Comparison of ENCODE assay signal across 1 cellular context in genomic region chr19:17336872-17337674, GRCh38.
TF ChIP-seq lines count a peak whose summit lies in the region.

TSS of gene GTPBP3 (plus strand) at chr19:17337553. CDS start at chr19:17337612, 59 bp downstream.

TF ChIP-seq in GM12878, 131 proteins besides CTCF, POLR2A, EP300 and RAD21 (continued from another document and continues in another):
- no peak for TF ChIP-seq BMI1 (IDR thresholded peaks at IDR 0.05; ENCODE audit: borderline replicate concordance)
- TF ChIP-seq MXI1 (IDR thresholded peaks at IDR 0.05; ENCODE audit: low read depth, low read length), result peak; percentile 41
- TF ChIP-seq YBX1 (IDR thresholded peaks at IDR 0.05), result no peak
- peak; percentile 95 for TF ChIP-seq EED (IDR thresholded peaks at IDR 0.05; ENCODE audit: low read depth)
- peak; percentile 62; the same call in 1 of the 2 replicates for TF ChIP-seq PML (IDR thresholded peaks at IDR 0.05; ENCODE audit: low read length)
- no peak for TF ChIP-seq NRF1 (conservative IDR thresholded peaks at IDR 0.05; ENCODE audit: low read depth, low read length)
- TF ChIP-seq USF1 (IDR thresholded peaks at IDR 0.05; ENCODE audit: borderline replicate concordance, extremely low read length, insufficient read depth, low read depth, low read length), result no peak
- no peak for TF ChIP-seq ZBTB33 (IDR thresholded peaks at IDR 0.05)
- TF ChIP-seq MYC (IDR thresholded peaks at IDR 0.05; ENCODE audit: insufficient read depth, insufficient read length, insufficient replicate concordance, low read length, severe bottlenecking), result peak; percentile 82
- TF ChIP-seq ZNF622 (IDR thresholded peaks at IDR 0.05), result no peak
- 0 out of 2 replicates have a peak, but pooled peaks have one; percentile 55 for TF ChIP-seq HDGF (IDR thresholded peaks at IDR 0.05)
- TF ChIP-seq SMARCA5 (IDR thresholded peaks at IDR 0.05), result peak; percentile 78; the same call in 1 of the 2 replicates
- TF ChIP-seq CBFB (IDR thresholded peaks at IDR 0.05; ENCODE audit: low read depth), result peak; percentile 66; the same call in 1 of the 2 replicates
- TF ChIP-seq SIN3A (IDR thresholded peaks at IDR 0.05; ENCODE audit: low read depth, low read length), result peak; percentile 71; the same call in 1 of the 2 replicates
- TF ChIP-seq EGR1 (IDR thresholded peaks at IDR 0.05; ENCODE audit: borderline replicate concordance in 1 of 2, low read depth in 2 of 2, low read length in 2 of 2), result no peak
- TF ChIP-seq ESRRA (IDR thresholded peaks at IDR 0.05; ENCODE audit: low read length), result no peak; the same call in 1 of the 2 replicates
- peak; percentile 85 for TF ChIP-seq E2F8 (IDR thresholded peaks at IDR 0.05; ENCODE audit: low read depth, partially characterized antibody)
- TF ChIP-seq RCOR1 (conservative IDR thresholded peaks at IDR 0.05; ENCODE audit: low read depth, low read length), result no peak
- TF ChIP-seq CEBPB (IDR thresholded peaks at IDR 0.05; ENCODE audit: borderline replicate concordance in 1 of 2, low read depth in 2 of 2, low read length in 2 of 2), result no peak
- TF ChIP-seq PKNOX1 (IDR thresholded peaks at IDR 0.05), result peak; percentile 67
- no peak for TF ChIP-seq CUX1 (IDR thresholded peaks at IDR 0.05; ENCODE audit: insufficient replicate concordance, low read depth, low read length)
- no peak for TF ChIP-seq ZSCAN29 (IDR thresholded peaks at IDR 0.05)
- no peak for TF ChIP-seq ZNF384 (IDR thresholded peaks at IDR 0.05; ENCODE audit: borderline replicate concordance, low read depth, low read length)
- peak; percentile 75 for TF ChIP-seq E4F1 (IDR thresholded peaks at IDR 0.05; ENCODE audit: borderline replicate concordance, partially characterized antibody)
- peak; percentile 65; the same call in 1 of the 2 replicates for TF ChIP-seq IRF4 (IDR thresholded peaks at IDR 0.05; ENCODE audit: low read depth, low read length)
- no peak for TF ChIP-seq RBBP5 (conservative IDR thresholded peaks at IDR 0.05)
- peak; percentile 53 for TF ChIP-seq FOS (IDR thresholded peaks at IDR 0.05; ENCODE audit: borderline replicate concordance, extremely low read depth, insufficient read length)
- no peak for TF ChIP-seq SMC3 (IDR thresholded peaks at IDR 0.05; ENCODE audit: borderline replicate concordance, low read length)
- TF ChIP-seq JUNB (IDR thresholded peaks at IDR 0.05), result no peak; the same call in 1 of the 2 replicates
- TF ChIP-seq NR2F1 (conservative IDR thresholded peaks at IDR 0.05), result 0 out of 2 replicates have a peak, but pooled peaks have one; percentile 42
- TF ChIP-seq ZBTB11 (CRISPR knock-in tag; IDR thresholded peaks at IDR 0.05), result peak; percentile 92
- TF ChIP-seq RELB (IDR thresholded peaks at IDR 0.05; ENCODE audit: low read depth), result peak; percentile 96
- TF ChIP-seq RUNX3 (IDR thresholded peaks at IDR 0.05; ENCODE audit: low read length), result peak; percentile 62
- TF ChIP-seq IRF5 (IDR thresholded peaks at IDR 0.05; ENCODE audit: borderline replicate concordance), result no peak
- TF ChIP-seq RB1 (IDR thresholded peaks at IDR 0.05; ENCODE audit: borderline replicate concordance), result peak; percentile 94; the same call in 1 of the 2 replicates
- TF ChIP-seq TARDBP (IDR thresholded peaks at IDR 0.05; ENCODE audit: borderline replicate concordance), result peak; percentile 74; the same call in 1 of the 2 replicates
